ENCODE assay signal across 8 cellular contexts in genomic region chr9:109182940-109183798, GRCh38. TPM values are rescaled to one million over a fixed set of nuclear protein-coding genes. Genes with fewer than 3 reads are reported as not detected.
DNase-seq lines count a peak whose midpoint lies in the region; ATAC-seq and TF ChIP-seq lines count a peak whose summit lies in the region.

No MANE protein-coding gene starts in this region.

- peak; percentile 55 for TF ChIP-seq CTCF in BE2C (IDR thresholded peaks at IDR 0.05; ENCODE audit: low read depth, low read length)
- peak; percentile 32 for TF ChIP-seq CTCF in nephron progenitor cell (IDR thresholded peaks at IDR 0.05)

- no peaks in the 10 kb centered on the region for H3K9me3 ChIP-seq in BE2C
- H3K9me3 ChIP-seq in CD8-positive, alpha-beta memory T cell (ENCODE audit: low read length) = no peaks in the 10 kb centered on the region

- H3K36me3 ChIP-seq in BE2C = no peaks in the 10 kb centered on the region
- H3K36me3 ChIP-seq in CD8-positive, alpha-beta memory T cell (ENCODE audit: insufficient read depth, low read length) = no peaks in the 10 kb centered on the region

- DNase-seq in BE2C (peak; percentile 55), NCI-H2171 treated with DMSO at 0.1 percent for 48 hours (lab: John Stamatoyannopoulos, UW) (peak; percentile 86), cerebellum (ENCODE audit: low spot score) (peak; percentile 88), nephron progenitor cell (peak; percentile 25)
- DNase-seq in CD8-positive, alpha-beta memory T cell = no peak

- CTCF ChIA-PET in CD8-positive, alpha-beta memory T cell (lab: Charles Lee) = interaction anchor here (0.9 kb wide), 1 partner anchor 10 kb away, joined by 3 read pairs; no protein-coding TSS in a partner anchor

- no peak overlapping the region for H3K27ac Mint-ChIP-seq in nephron progenitor cell
- peak overlapping the region in 1 of 8 donors; percentile 77 for H3K27ac Mint-ChIP-seq in CD8-positive, alpha-beta memory T cell

- no peaks in the 10 kb centered on the region for H3K9me3 Mint-ChIP-seq in nephron progenitor cell
- H3K9me3 Mint-ChIP-seq in CD8-positive, alpha-beta memory T cell = no peaks in the 10 kb centered on the region

- H3K4me1 ChIP-seq in BE2C = no peaks in the 10 kb centered on the region
- H3K4me1 ChIP-seq in CD8-positive, alpha-beta memory T cell (ENCODE audit: insufficient read depth, low read length) = peaks cover 7% of the 10 kb centered on the region

- no peak overlapping the region for H3K4me3 Mint-ChIP-seq in nephron progenitor cell
- H3K4me3 Mint-ChIP-seq in CD8-positive, alpha-beta memory T cell = no peak overlapping the region

- H3K27me3 Mint-ChIP-seq in nephron progenitor cell (ENCODE audit: low read depth, poor library complexity) = peaks cover 32% of the 10 kb centered on the region
- H3K27me3 Mint-ChIP-seq in CD8-positive, alpha-beta memory T cell = peaks cover 7 to 10% of the 10 kb centered on the region in 2 donors

- H3K4me1 Mint-ChIP-seq in nephron progenitor cell = peaks cover 7% of the 10 kb centered on the region
- H3K4me1 Mint-ChIP-seq in CD8-positive, alpha-beta memory T cell = peaks cover 0 to 7% (median 5%) of the 10 kb centered on the region in 3 donors

- H3K27me3 ChIP-seq in BE2C = no peaks in the 10 kb centered on the region
- no peaks in the 10 kb centered on the region for H3K27me3 ChIP-seq in CD8-positive, alpha-beta memory T cell (ENCODE audit: insufficient read depth, low read length, poor library complexity, severe bottlenecking)

- no peaks in the 10 kb centered on the region for H3K36me3 Mint-ChIP-seq in nephron progenitor cell (ENCODE audit: low read depth)
- H3K36me3 Mint-ChIP-seq in CD8-positive, alpha-beta memory T cell = no peaks in the 10 kb centered on the region

- H3K27ac ChIP-seq in CD8-positive, alpha-beta memory T cell (ENCODE audit: low read depth, low read length) = no peak overlapping the region

- POLR2A ChIA-PET in CD8-positive, alpha-beta memory T cell (lab: Charles Lee) = no interaction called here

- no peak overlapping the region for H3K4me3 ChIP-seq in BE2C (ENCODE audit: low read depth, low read length)
- no peak overlapping the region for H3K4me3 ChIP-seq in CD8-positive, alpha-beta memory T cell (ENCODE audit: low read length)

- ATAC-seq in GM18502 (IDR thresholded peaks at IDR 0.05; ENCODE audit: poor library complexity, unreplicated experiment) = peak; percentile 50
- ATAC-seq in GM21447 (IDR thresholded peaks at IDR 0.05; ENCODE audit: unreplicated experiment) = no peak
- ATAC-seq in GM18519 (IDR thresholded peaks at IDR 0.05; ENCODE audit: low FRiP score, unreplicated experiment) = no peak

RNA-seq across cellular contexts. Expression of gene FRRS1L, which starts 16.1 kb away (rescaled TPM):
- polyA plus RNA-seq in BE2C (2012; ENCODE audit: insufficient read depth, insufficient read length, low read depth) = 0.09 TPM
- 108 TPM for total RNA-seq in cerebellum
- total RNA-seq in CD8-positive, alpha-beta memory T cell = not detected
- polyA plus RNA-seq in CD8-positive, alpha-beta memory T cell = not detected

Comparison
In these comparisons a context has a peak if more than half of its experiments do, and no peak if none do; other contexts are left out.
1. DNase-seq: peak in BE2C (single experiment), NCI-H2171 treated with DMSO at 0.1 percent for 48 hours (single experiment), cerebellum (single experiment) and nephron progenitor cell (single experiment); none in CD8-positive, alpha-beta memory T cell (0 of 5).
2. RNA of gene FRRS1L, which starts 16.1 kb away (total RNA-seq): 108 TPM in cerebellum (single experiment); not detected in CD8-positive, alpha-beta memory T cell; every median in the first group is over 100 times any median in the second.